1 cellular context compared by ENCODE assay signal in genomic region chr1:31422505-31423319, GRCh38.
TF ChIP-seq lines count a peak whose summit lies in the region.

No MANE protein-coding gene starts in this region.

TF ChIP-seq in HepG2, 621 proteins besides CTCF, POLR2A, EP300 and RAD21 (continued from another document and continues in another):
- TF ChIP-seq ZNF503 (CRISPR knock-in tag; IDR thresholded peaks at IDR 0.05) (no peak), SCMH1 (CRISPR knock-in tag; IDR thresholded peaks at IDR 0.05; ENCODE audit: borderline replicate concordance) (no peak), GATAD2A (CRISPR knock-in tag; IDR thresholded peaks at IDR 0.05) (peak; percentile 49; the same call in 1 of the 2 replicates), MTA3 (CRISPR knock-in tag; IDR thresholded peaks at IDR 0.05) (no peak), TEAD3 (CRISPR knock-in tag; optimal IDR thresholded peaks at IDR 0.05; ENCODE audit: borderline replicate concordance) (peak; percentile 2), ZNF512B (CRISPR knock-in tag; IDR thresholded peaks at IDR 0.05; ENCODE audit: borderline replicate concordance) (no peak), ZNF607 (CRISPR knock-in tag; IDR thresholded peaks at IDR 0.05; ENCODE audit: borderline replicate concordance) (no peak), ZNF552 (CRISPR knock-in tag; IDR thresholded peaks at IDR 0.05; ENCODE audit: borderline replicate concordance) (no peak), ZNF20 (CRISPR knock-in tag; IDR thresholded peaks at IDR 0.05) (no peak), ZZZ3 (CRISPR knock-in tag; IDR thresholded peaks at IDR 0.05; ENCODE audit: borderline replicate concordance) (no peak), ZNF737 (CRISPR knock-in tag; IDR thresholded peaks at IDR 0.05; ENCODE audit: borderline replicate concordance) (no peak), ARNT2 (CRISPR knock-in tag; IDR thresholded peaks at IDR 0.05; ENCODE audit: low read depth) (no peak), ZBTB37 (CRISPR knock-in tag; IDR thresholded peaks at IDR 0.05) (no peak), ZSCAN20 (CRISPR knock-in tag; IDR thresholded peaks at IDR 0.05; ENCODE audit: borderline replicate concordance) (no peak), ZBTB38 (CRISPR knock-in tag; IDR thresholded peaks at IDR 0.05) (peak; percentile 40), ZNF138 (CRISPR knock-in tag; IDR thresholded peaks at IDR 0.05; ENCODE audit: low read depth) (no peak), ZNF598 (CRISPR knock-in tag; IDR thresholded peaks at IDR 0.05; ENCODE audit: borderline replicate concordance) (no peak), NCOA5 (CRISPR knock-in tag; IDR thresholded peaks at IDR 0.05) (no peak), ZNF577 (CRISPR knock-in tag; IDR thresholded peaks at IDR 0.05; ENCODE audit: borderline replicate concordance, low read depth) (no peak), KDM4B (CRISPR knock-in tag; IDR thresholded peaks at IDR 0.05) (no peak), ZNF292 (CRISPR knock-in tag; IDR thresholded peaks at IDR 0.05; ENCODE audit: borderline replicate concordance, low read depth) (0 out of 2 replicates have a peak, but pooled peaks have one; percentile 38), ZHX2 (IDR thresholded peaks at IDR 0.05; ENCODE audit: low read depth) (no peak), ZHX2 (CRISPR knock-in tag; IDR thresholded peaks at IDR 0.05; ENCODE audit: borderline replicate concordance) (no peak), DDIT3 (CRISPR knock-in tag; IDR thresholded peaks at IDR 0.05) (no peak), ZBTB46 (CRISPR knock-in tag; IDR thresholded peaks at IDR 0.05; ENCODE audit: borderline replicate concordance) (no peak), ZNF30 (CRISPR knock-in tag; IDR thresholded peaks at IDR 0.05) (no peak), NR1H2 (CRISPR knock-in tag; IDR thresholded peaks at IDR 0.05; ENCODE audit: borderline replicate concordance, low read depth) (no peak), EEA1 (CRISPR knock-in tag; IDR thresholded peaks at IDR 0.05; ENCODE audit: borderline replicate concordance) (no peak), WIZ (CRISPR knock-in tag; IDR thresholded peaks at IDR 0.05) (no peak; the same call in 1 of the 2 replicates), ZNF17 (CRISPR knock-in tag; IDR thresholded peaks at IDR 0.05) (no peak), MLX (CRISPR knock-in tag; IDR thresholded peaks at IDR 0.05) (no peak), FOXC1 (CRISPR knock-in tag; IDR thresholded peaks at IDR 0.05; ENCODE audit: borderline replicate concordance) (no peak), ZC3H13 (CRISPR knock-in tag; IDR thresholded peaks at IDR 0.05) (no peak), MAFG (CRISPR knock-in tag; IDR thresholded peaks at IDR 0.05) (no peak), E2F1 (CRISPR knock-in tag; IDR thresholded peaks at IDR 0.05) (no peak), MAFK (conservative IDR thresholded peaks at IDR 0.05 in 1 of 2, IDR thresholded peaks at IDR 0.05 in 1 of 2; ENCODE audit: low read length in 2 of 2) (no peak), CERS6 (CRISPR knock-in tag; IDR thresholded peaks at IDR 0.05) (no peak), ZBTB43 (CRISPR knock-in tag; conservative IDR thresholded peaks at IDR 0.05) (no peak), KLF16 (CRISPR knock-in tag; IDR thresholded peaks at IDR 0.05) (no peak), NFRKB (IDR thresholded peaks at IDR 0.05) (no peak), ZNF724P (CRISPR knock-in tag; IDR thresholded peaks at IDR 0.05; ENCODE audit: borderline replicate concordance) (no peak), HMGXB4 (CRISPR knock-in tag; IDR thresholded peaks at IDR 0.05; ENCODE audit: borderline replicate concordance in 1 of 2, low read depth in 1 of 2) (peak in 1 of 2 experiments; percentile 62; a peak in 2 of 4 replicates), ZNF589 (CRISPR knock-in tag; conservative IDR thresholded peaks at IDR 0.05) (no peak), ZNF879 (CRISPR knock-in tag; IDR thresholded peaks at IDR 0.05) (no peak)
